27 cellular contexts compared by ENCODE assay signal in genomic region chr3:188634285-188634684, GRCh38.
"Had no signal": no experiment of that assay in that cellular context is flagged by ENCODE, and none has a peak within 500 bp of the region (broad histone marks: within the 10 kb centered on the region; RNA-seq: fewer than 3 reads in every experiment).

No MANE protein-coding gene starts in this region.

- H3K27ac Mint-ChIP-seq: naive thymus-derived CD4-positive, alpha-beta T cell; natural killer cell; nephron; stimulated activated effector memory CD8-positive, alpha-beta T cell treated with anti-CD3 and anti-CD28 coated beads, Interleukin-12 subunit alpha, Interleukin-12 subunit beta, amount 100 ng/mL, for 72 hours; stimulated activated naive B cell treated with anti-CD40 and anti-IgM and Interleukin-4, amounts not matched to agents 10 μg/mL and 1 μg/mL and 100 μg/mL, for 72 hours; stimulated activated naive CD8-positive, alpha-beta T cell treated with anti-CD3 and anti-CD28 coated beads, Interleukin-15, Interleukin-2, amounts not matched to agents 100 ng/mL and 50 ng/mL, for 24 hours had no signal

- H3K36me3 ChIP-seq: neutrophil, pancreas, prostate gland, right atrium auricular region, right lobe of liver, sigmoid colon, stomach, thoracic aorta, thyroid gland, upper lobe of left lung, vagina had no signal

- H3K4me1 Mint-ChIP-seq: naive thymus-derived CD4-positive, alpha-beta T cell; nephron had no signal

- H3K4me1 ChIP-seq: prostate gland, spleen had no signal

- H3K27ac ChIP-seq: neutrophil, pancreas, spleen, upper lobe of left lung, vagina had no signal

- H3K27me3 ChIP-seq: neutrophil, pancreas, right atrium auricular region, right lobe of liver, sigmoid colon, spleen, stomach, thyroid gland, tibial nerve, upper lobe of left lung, vagina had no signal

- H3K9me3 ChIP-seq: neutrophil, pancreas, prostate gland, right atrium auricular region, right lobe of liver, sigmoid colon, spleen, stomach, thoracic aorta, thyroid gland, upper lobe of left lung, vagina had no signal

- DNase-seq: naive thymus-derived CD4-positive, alpha-beta T cell; natural killer cell; nucleus accumbens; pancreas; retina; right lobe of liver; sigmoid colon; small intestine; spleen; stimulated activated CD4-positive, alpha-beta T cell treated with anti-CD3 and anti-CD28 coated beads, Interleukin-12 subunit alpha, Interleukin-12 subunit beta, amount 100 ng/mL, for 4 hours; stimulated activated CD4-positive, alpha-beta T cell treated with anti-CD3 and anti-CD28 coated beads, Interleukin-1b, Interleukin-23, amount 100 ng/mL, for 48 hours; stimulated activated CD4-positive, alpha-beta T cell treated with anti-CD3 and anti-CD28 coated beads, Interleukin-4, amount 100 ng/mL, for 1 hour; stimulated activated naive B cell treated with anti-CD40 and anti-IgM and Interleukin-4, amounts not matched to agents 10 μg/mL and 1 μg/mL and 100 μg/mL, for 72 hours; stimulated activated naive CD4-positive, alpha-beta T cell treated with Interleukin-2 at 50 U/mL for 16 hours; stomach; thyroid gland; trophoblast cell had no signal

- H3K27me3 Mint-ChIP-seq: naive thymus-derived CD4-positive, alpha-beta T cell; stimulated activated naive B cell treated with anti-CD40 and anti-IgM and Interleukin-4, amounts not matched to agents 10 μg/mL and 1 μg/mL and 100 μg/mL, for 72 hours; stimulated activated naive CD8-positive, alpha-beta T cell treated with anti-CD3 and anti-CD28 coated beads, Interleukin-15, Interleukin-2, amounts not matched to agents 100 ng/mL and 50 ng/mL, for 24 hours had no signal

- H3K4me3 Mint-ChIP-seq: naive thymus-derived CD4-positive, alpha-beta T cell; natural killer cell; nephron; stimulated activated effector memory CD8-positive, alpha-beta T cell treated with anti-CD3 and anti-CD28 coated beads, Interleukin-12 subunit alpha, Interleukin-12 subunit beta, amount 100 ng/mL, for 72 hours; stimulated activated naive B cell treated with anti-CD40 and anti-IgM and Interleukin-4, amounts not matched to agents 10 μg/mL and 1 μg/mL and 100 μg/mL, for 72 hours; stimulated activated naive CD8-positive, alpha-beta T cell treated with anti-CD3 and anti-CD28 coated beads, Interleukin-15, Interleukin-2, amounts not matched to agents 100 ng/mL and 50 ng/mL, for 24 hours had no signal

- H3K4me3 ChIP-seq: pancreas, prostate gland, right atrium auricular region, right lobe of liver, sigmoid colon, spleen, stomach, thoracic aorta, thyroid gland, tibial nerve, upper lobe of left lung, vagina had no signal

- ATAC-seq: naive thymus-derived CD4-positive, alpha-beta T cell; natural killer cell; pancreas; right lobe of liver; stimulated activated effector memory CD8-positive, alpha-beta T cell treated with anti-CD3 and anti-CD28 coated beads, Interleukin-12 subunit alpha, Interleukin-12 subunit beta, amount 100 ng/mL, for 72 hours; stimulated activated naive B cell treated with anti-CD40 and anti-IgM and Interleukin-4, amounts not matched to agents 10 μg/mL and 1 μg/mL and 100 μg/mL, for 72 hours had no signal

- H3K9me3 Mint-ChIP-seq: natural killer cell had no signal

- H3K36me3 Mint-ChIP-seq: natural killer cell; stimulated activated effector memory CD8-positive, alpha-beta T cell treated with anti-CD3 and anti-CD28 coated beads, Interleukin-12 subunit alpha, Interleukin-12 subunit beta, amount 100 ng/mL, for 72 hours had no signal
